Comparison of ENCODE assay signal across 8 cellular contexts in the genomic region with DNA sequence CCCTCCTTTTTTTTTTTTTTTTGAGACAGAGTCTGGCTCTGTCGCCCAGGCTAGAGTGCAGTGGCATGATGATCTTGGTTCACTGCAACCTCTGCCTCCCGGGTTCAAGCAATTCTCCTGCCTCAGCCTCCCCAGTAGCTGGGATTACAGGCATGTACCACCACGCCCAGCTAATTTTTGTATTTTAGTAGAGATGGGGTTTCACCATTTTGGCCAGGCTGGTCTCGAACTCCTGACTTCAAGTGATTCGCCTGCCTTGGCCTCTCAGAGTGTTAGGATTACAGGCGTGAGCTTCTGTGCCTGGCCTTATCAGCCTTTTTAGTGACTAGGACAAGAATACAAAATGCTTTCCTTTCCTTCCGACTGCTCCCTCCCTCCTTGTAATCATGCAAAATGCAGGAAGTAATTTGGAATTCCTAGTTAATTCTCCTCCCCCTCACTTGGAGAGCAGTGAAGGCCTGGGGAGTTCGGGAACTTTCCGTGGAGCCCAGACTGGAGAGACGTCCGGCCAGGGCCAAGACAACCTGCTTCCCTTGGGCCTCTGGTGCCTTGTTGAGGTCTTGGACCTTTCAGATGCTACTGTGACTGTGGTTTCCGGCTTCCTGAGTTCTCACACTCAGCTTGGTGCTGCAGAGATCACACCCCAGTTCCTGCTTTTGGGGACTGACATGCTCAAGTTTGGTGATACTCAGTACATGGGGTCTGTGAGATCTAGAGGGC. TPM values are rescaled to one million over a fixed set of nuclear protein-coding genes. Genes with fewer than 3 reads are reported as not detected.
DNase-seq lines count a peak whose midpoint lies in the region; ATAC-seq, FAIRE-seq and TF ChIP-seq lines count a peak whose summit lies in the region.
"Not testable (repeated sequence)": the region's sequence is repeated elsewhere in the genome, so short reads cannot be mapped to it uniquely, and the experiment has no call there.

No MANE protein-coding gene starts in this region.

- H3K9me1 ChIP-seq in K562 (ENCODE audit: control insufficient read depth, insufficient read depth, low read length) = not testable (repeated sequence)

- H3K4me1 ChIP-seq in Loucy (ENCODE audit: insufficient read depth, low read length, poor library complexity, severe bottlenecking) (peaks cover 35% of the 10 kb centered on the region), K562 (replicated peaks in 1 of 2; ENCODE audit: control insufficient read depth in 2 of 2, insufficient read depth in 2 of 2, low read length in 2 of 2) (peaks cover 14 to 24% of the 10 kb centered on the region in 2 experiments), parathyroid adenoma (peaks cover 16% of the 10 kb centered on the region)

- not testable (repeated sequence) for H4K20me1 ChIP-seq in Loucy (ENCODE audit: insufficient read depth, low read length, poor library complexity, severe bottlenecking); K562 (replicated peaks; ENCODE audit: control insufficient read depth, insufficient read depth, low read length)

- not testable (repeated sequence) for TF ChIP-seq CTCF in Loucy (conservative IDR thresholded peaks at IDR 0.05; ENCODE audit: low read length); K562 (IDR thresholded peaks at IDR 0.05 in 2 of 3, conservative IDR thresholded peaks at IDR 0.05 in 1 of 3; ENCODE audit: insufficient read depth in 2 of 3, low read depth in 1 of 3, low read length in 3 of 3); parathyroid adenoma (IDR thresholded peaks at IDR 0.05)

- H3K27me3 ChIP-seq in H7 (ENCODE audit: control insufficient read depth, insufficient read depth, low read length); Loucy (ENCODE audit: insufficient read depth, low read length, poor library complexity, severe bottlenecking); K562 (ENCODE audit: control insufficient read depth in 2 of 2, insufficient read depth in 2 of 2, low read length in 2 of 2); parathyroid adenoma (ENCODE audit: control insufficient read depth, insufficient read depth, low read length): not testable (repeated sequence)

- intact Hi-C loops in K562 (cut with micrococcal nuclease) = not testable (repeated sequence)

- not testable (repeated sequence) for TF ChIP-seq RAD21 in K562 (CRISPR knock-in tag; conservative IDR thresholded peaks at IDR 0.05 in 1 of 2, IDR thresholded peaks at IDR 0.05 in 1 of 2)

- TF ChIP-seq EP300 in K562 (IDR thresholded peaks at IDR 0.05; ENCODE audit: low read length) = not testable (repeated sequence)

- TF ChIP-seq POLR2A in GM10847 (IDR thresholded peaks at IDR 0.05; ENCODE audit: extremely low read depth, insufficient read length) = peak; percentile 55
- not testable (repeated sequence) for TF ChIP-seq POLR2A in K562 (conservative IDR thresholded peaks at IDR 0.05)

- FAIRE-seq in K562 (lab: Jason Lieb, UNC) = not testable (repeated sequence)

- not testable (repeated sequence) for H3K36me3 ChIP-seq in H7 (replicated peaks; ENCODE audit: control insufficient read depth, insufficient read depth, low read length); Loucy (ENCODE audit: insufficient read depth, low read length); K562 (ENCODE audit: control insufficient read depth, insufficient read depth, low read length); parathyroid adenoma (ENCODE audit: control insufficient read depth, insufficient read depth, low read length)

- not testable (repeated sequence) for ATAC-seq in K562
- ATAC-seq in stimulated activated naive CD8-positive, alpha-beta T cell treated with anti-CD3 and anti-CD28 coated beads, Interleukin-15, Interleukin-2, amounts not matched to agents 100 U/mL and 50 U/mL, for 24 hours = peak; percentile 10

- CTCF ChIA-PET in K562 (lab: Yijun Ruan, JAX; ENCODE audit: low intra/inter-chr PET ratio) = not testable (repeated sequence)

- not testable (repeated sequence) for BruUV-seq in K562 (replicated peaks; lab: Mats Ljungman, UMichigan)

- WGBS in K562 (ENCODE audit: insufficient coverage, low coverage, missing lambda C conversion rate) = 48% methylated on average over 10 of the region's 12 CpGs

- H2AFZ ChIP-seq in Loucy (ENCODE audit: low read length) (peak overlapping the region; percentile 83), K562 (ENCODE audit: low read depth, low read length) (peak overlapping the region; percentile 98), parathyroid adenoma (peak overlapping the region; percentile 95)

- peak; percentile 40 for DNase-seq in H7
- peak; percentile 49 to 58 for DNase-seq in activated CD4-positive, alpha-beta T cell treated with anti-CD3 and anti-CD28 coated beads for 4 hours
- DNase-seq in K562 (ENCODE audit: extremely low read depth in 1 of 4, low spot score in 3 of 4) = peak in 2 of 4 experiments; percentile 20 to 42
- peak; percentile 12 to 44 for DNase-seq in hippocampal formation (lab: John Stamatoyannopoulos, UW)
- peak; percentile 70 for DNase-seq in stimulated activated naive CD8-positive, alpha-beta T cell treated with anti-CD3 and anti-CD28 coated beads, Interleukin-15, Interleukin-2, amounts not matched to agents 100 U/mL and 50 U/mL, for 24 hours

- POLR2A ChIA-PET in K562 (lab: Yijun Ruan, JAX) = interaction anchor here (1.4 to 2.6 kb wide), 3 partner anchors 9 to 26 kb away, joined by 6 to 32 read pairs (median 10); a partner anchor contains a TSS

- not testable (repeated sequence) for H3K4me3 ChIP-seq in H7 (ENCODE audit: insufficient read depth, low read depth, low read length); K562; parathyroid adenoma (ENCODE audit: low read depth, low read length)
- peak overlapping the region; percentile 70 for H3K4me3 ChIP-seq in Loucy (ENCODE audit: low read length, poor library complexity, severe bottlenecking)

- H3K27ac ChIP-seq in K562 (ENCODE audit: extremely low read depth, low read depth, low read length) (peak overlapping the region; percentile 63; the same call in 2 of the 3 replicates), parathyroid adenoma (peak overlapping the region; percentile 93)

- not testable (repeated sequence) for H3K79me2 ChIP-seq in Loucy (ENCODE audit: insufficient read depth, low read length); K562 (ENCODE audit: control insufficient read depth, insufficient read depth, low read length); parathyroid adenoma

- not testable (repeated sequence) for H3K9me3 ChIP-seq in Loucy (ENCODE audit: insufficient read depth, low read depth, low read length); K562 (replicated peaks; ENCODE audit: control insufficient read depth, insufficient read depth, low read depth, low read length); parathyroid adenoma (ENCODE audit: control insufficient read depth, low read length)

- not testable (repeated sequence) for H3K9me2 ChIP-seq in Loucy (replicated peaks; ENCODE audit: low read depth, low read length)

- H3K9ac ChIP-seq in Loucy (ENCODE audit: low read depth, low read length, poor library complexity, severe bottlenecking) (peak overlapping the region; percentile 66), K562 (ENCODE audit: insufficient read depth in 1 of 2, low read depth in 2 of 2, low read length in 2 of 2) (peak overlapping the region; percentile 20 to 85; a peak in 2 of 4 replicates)
- H3K9ac ChIP-seq in parathyroid adenoma = not testable (repeated sequence)

- H3F3A ChIP-seq in Loucy (ENCODE audit: low read depth) = peaks cover 10% of the 10 kb centered on the region; the same call in 1 of the 2 replicates

- in situ Hi-C loops in K562 (cut with MboI) = not testable (repeated sequence)

- H3K4me2 ChIP-seq in Loucy (ENCODE audit: low read depth, low read length, poor library complexity, severe bottlenecking) (peak overlapping the region; percentile 72), K562 (ENCODE audit: insufficient read depth, low read length) (peak overlapping the region; percentile 48)
- not testable (repeated sequence) for H3K4me2 ChIP-seq in parathyroid adenoma (ENCODE audit: low read length)

RNA-seq across cellular contexts. Expression of a gene that starts 4.0 kb away (rescaled TPM):
- total RNA-seq in H7 (2014; rRNA removed; shearing (Covaris generic)) = 31.2 and 37.1 TPM in 2 replicates
- 82.3 and 150 TPM in 2 replicates for total RNA-seq in K562 (2011; cell fraction: chromatin; rRNA removed; ENCODE audit: low replicate concordance)
- 62.7 and 66.5 TPM in 2 replicates for total RNA-seq in K562 (2011; cell fraction: nucleolus; rRNA removed)
- 101 and 125 TPM in 2 replicates for total RNA-seq in K562 (2011; cell fraction: nucleoplasm; rRNA removed)
- total RNA-seq in K562 (2014; rRNA removed) (54.2 and 60.3 TPM in 2 replicates), K562 (2014; rRNA removed; fragmentation: Illumina TruSeq; extraction: Trizol) (77.2 and 85.9 TPM in 2 replicates), K562 (2015; rRNA removed; fragmentation: Illumina TruSeq; extraction: Trizol) (63.2 and 66.1 TPM in 2 replicates), K562 (2021) (49.9 and 55.1 TPM in 2 replicates)
- polyA plus RNA-seq in K562 (2011; rRNA removed) (35.7 and 49.9 TPM in 2 replicates), K562 (2014; fragmentation: Illumina TruSeq; extraction: Trizol) (70.7 and 75.0 TPM in 2 replicates), K562 (2014; fragmentation: Nextera tagmentation; extraction: Ambion mirVana) (100 to 1,000 TPM; 178 to 196 TPM), K562 (2014; rRNA removed) (83.3 and 86.9 TPM in 2 replicates)
- 31.1 and 34.8 TPM in 2 replicates for polyA plus RNA-seq in K562 (2011; cell fraction: cytosol; rRNA removed)
- polyA plus RNA-seq in K562 (2011; cell fraction: nucleus; rRNA removed) = 30.2 and 32.2 TPM in 2 replicates
- polyA plus RNA-seq in K562 (2012) = 43.2 and 96.3 TPM in 2 replicates
- 59.5 and 68.3 TPM in 2 replicates for polyA minus RNA-seq in K562 (2011; rRNA and poly(A)+ RNA removed)
- polyA minus RNA-seq in K562 (2011; cell fraction: cytosol; rRNA and poly(A)+ RNA removed) = 24.5 and 25.3 TPM in 2 replicates
- polyA minus RNA-seq in K562 (2011; cell fraction: nucleus; rRNA and poly(A)+ RNA removed) = 17.8 and 39.2 TPM in 2 replicates

RNA-seq across cellular contexts. Expression of a gene that starts 25.8 kb away (rescaled TPM):
- total RNA-seq in H7 (2014; rRNA removed; shearing (Covaris generic)) = 181 and 224 TPM in 2 replicates
- total RNA-seq in K562 (2011; cell fraction: chromatin; rRNA removed; ENCODE audit: low replicate concordance) = 377 and 1,084 TPM in 2 replicates
- 154 and 218 TPM in 2 replicates for total RNA-seq in K562 (2011; cell fraction: nucleolus; rRNA removed)
- 345 and 673 TPM in 2 replicates for total RNA-seq in K562 (2011; cell fraction: nucleoplasm; rRNA removed)
- total RNA-seq in K562 (2014; rRNA removed) (241 and 314 TPM in 2 replicates), K562 (2014; rRNA removed; fragmentation: Illumina TruSeq; extraction: Trizol) (305 and 330 TPM in 2 replicates), K562 (2015; rRNA removed; fragmentation: Illumina TruSeq; extraction: Trizol) (297 and 319 TPM in 2 replicates), K562 (2021) (241 and 250 TPM in 2 replicates)
- polyA plus RNA-seq in K562 (2011; rRNA removed) (187 and 191 TPM in 2 replicates), K562 (2014; fragmentation: Illumina TruSeq; extraction: Trizol) (213 and 218 TPM in 2 replicates), K562 (2014; fragmentation: Nextera tagmentation; extraction: Ambion mirVana) (100 to 1,000 TPM; 143 to 198 TPM), K562 (2014; rRNA removed) (212 and 228 TPM in 2 replicates)
- polyA plus RNA-seq in K562 (2011; cell fraction: cytosol; rRNA removed) = 33.0 and 80.4 TPM in 2 replicates
- polyA plus RNA-seq in K562 (2011; cell fraction: nucleus; rRNA removed) = 662 and 820 TPM in 2 replicates
- polyA plus RNA-seq in K562 (2012) = 185 and 194 TPM in 2 replicates
- polyA minus RNA-seq in K562 (2011; rRNA and poly(A)+ RNA removed) = 178 and 203 TPM in 2 replicates
- polyA minus RNA-seq in K562 (2011; cell fraction: cytosol; rRNA and poly(A)+ RNA removed) = 67.8 and 77.2 TPM in 2 replicates
- 241 and 336 TPM in 2 replicates for polyA minus RNA-seq in K562 (2011; cell fraction: nucleus; rRNA and poly(A)+ RNA removed)
